25 cellular contexts compared by ENCODE assay signal in the genomic region with DNA sequence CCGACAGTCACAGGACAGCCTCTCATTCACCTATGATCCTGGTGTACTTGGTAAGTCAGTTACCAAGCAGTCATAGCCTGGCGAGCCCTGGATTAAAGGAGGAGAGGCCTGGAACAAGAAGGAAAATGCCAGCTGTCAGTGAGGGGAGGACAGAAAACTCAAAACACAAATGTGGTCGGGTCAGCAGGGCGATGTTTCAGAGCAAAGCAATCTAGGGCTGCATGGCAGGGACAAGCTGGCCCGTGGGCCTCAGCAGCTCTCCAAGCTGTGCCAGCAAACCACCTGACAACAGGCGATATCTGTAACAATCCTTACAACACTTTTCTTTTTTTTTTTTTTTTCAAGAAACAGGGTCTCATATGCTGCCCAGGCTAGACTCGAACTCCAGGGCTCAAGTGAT. TPM values are rescaled to one million over a fixed set of nuclear protein-coding genes. Genes with fewer than 3 reads are reported as not detected.
"Had no signal": no experiment of that assay in that cellular context is flagged by ENCODE, and none has a peak within 500 bp of the region (broad histone marks: within the 10 kb centered on the region; RNA-seq: fewer than 3 reads in every experiment).

No MANE protein-coding gene starts in this region.

- H3K4me3 Mint-ChIP-seq: activated B cell treated with CpG ODN at 0.5 μM for 24 hours; activated CD4-positive, alpha-beta T cell treated with anti-CD3 and anti-CD28 coated beads, Interleukin-2, amount 10 ng/mL, durations not matched to agents 24 days and 14 days; activated CD8-positive, alpha-beta memory T cell treated with anti-CD3 and anti-CD28 coated beads, Interleukin-2, amount 10 ng/mL, durations not matched to agents 7 days and 5 days; activated T-cell treated with anti-CD3 and anti-CD28 coated beads, Interleukin-2, amount 50 U/mL, for 4 hours; IgD-negative memory B cell; T-helper 1 cell treated with Interleukin-12 subunit alpha and Interleukin-12 subunit beta and Interleukin-4 antibody, amounts not matched to agents 30 μg/mL and 1 μg/mL, for 36 hours had no signal

- H3K36me3 ChIP-seq: breast epithelium, SJSA1 had no signal

- H3K4me3 ChIP-seq: breast epithelium, SJSA1 had no signal

- H3K36me3 Mint-ChIP-seq: activated CD8-positive, alpha-beta memory T cell treated with anti-CD3 and anti-CD28 coated beads, Interleukin-2, amount 10 ng/mL, durations not matched to agents 7 days and 5 days; activated naive CD4-positive, alpha-beta T cell treated with anti-CD3 and anti-CD28 coated beads, Interleukin-2, amount 50 U/mL, for 72 hours; IgD-negative memory B cell had no signal

- H3K27me3 ChIP-seq: breast epithelium, SJSA1 had no signal

- H3K9me3 Mint-ChIP-seq: activated B cell treated with CpG ODN at 0.5 μM for 24 hours; activated CD4-positive, alpha-beta T cell treated with anti-CD3 and anti-CD28 coated beads, Interleukin-2, amount 10 ng/mL, durations not matched to agents 24 days and 14 days; activated naive CD4-positive, alpha-beta T cell treated with anti-CD3 and anti-CD28 coated beads, Interleukin-2, amount 50 U/mL, for 72 hours; activated T-cell treated with anti-CD3 and anti-CD28 coated beads, Interleukin-2, amount 50 U/mL, for 4 hours; IgD-negative memory B cell; T-helper 1 cell treated with Interleukin-12 subunit alpha and Interleukin-12 subunit beta and Interleukin-4 antibody, amounts not matched to agents 30 μg/mL and 1 μg/mL, for 36 hours had no signal

- H3K27ac ChIP-seq: breast epithelium, SJSA1 had no signal

- H3K27ac Mint-ChIP-seq: activated B cell treated with CpG ODN at 0.5 μM for 24 hours; activated CD4-positive, alpha-beta T cell treated with anti-CD3 and anti-CD28 coated beads, Interleukin-2, amount 10 ng/mL, durations not matched to agents 24 days and 14 days; activated CD8-positive, alpha-beta memory T cell treated with anti-CD3 and anti-CD28 coated beads, Interleukin-2, amount 10 ng/mL, durations not matched to agents 7 days and 5 days; activated naive CD4-positive, alpha-beta T cell treated with anti-CD3 and anti-CD28 coated beads, Interleukin-2, amount 50 U/mL, for 72 hours; IgD-negative memory B cell; T-helper 1 cell treated with Interleukin-12 subunit alpha and Interleukin-12 subunit beta and Interleukin-4 antibody, amounts not matched to agents 30 μg/mL and 1 μg/mL, for 36 hours had no signal

- H3K4me1 Mint-ChIP-seq: activated CD4-positive, alpha-beta T cell treated with anti-CD3 and anti-CD28 coated beads, Interleukin-2, amount 10 ng/mL, durations not matched to agents 24 days and 14 days had no signal

- H3K4me1 ChIP-seq: breast epithelium, SJSA1 had no signal

- H3K9me3 ChIP-seq: breast epithelium, SJSA1 had no signal

- DNase-seq: activated B cell treated with CpG ODN at 0.5 μM for 24 hours; activated CD4-positive, alpha-beta T cell treated with anti-CD3 and anti-CD28 coated beads for 1 hour; activated CD4-positive, alpha-beta T cell treated with anti-CD3 and anti-CD28 coated beads, Interleukin-2, amount 10 ng/mL, durations not matched to agents 24 days and 14 days; activated CD4-positive, alpha-beta T cell treated with anti-CD3 and anti-CD28 coated beads, Interleukin-2, amount 50 U/mL, for 48 hours; activated CD8-positive, alpha-beta memory T cell treated with anti-CD3 and anti-CD28 coated beads, Interleukin-2, amount 10 ng/mL, durations not matched to agents 7 days and 5 days; activated naive CD4-positive, alpha-beta T cell treated with Interleukin-2 at 50 U/mL for 16 hours; activated T-cell treated with anti-CD3 and anti-CD28 coated beads, Interleukin-2, amount 50 U/mL, for 4 hours; central memory CD4-positive, alpha-beta T cell; KG1; NCI-H1092; NCI-H1417; NCI-H1694; NCI-H2029 treated with DMSO at 0.1 percent for 48 hours; NCI-H2227 treated with DMSO at 0.1 percent for 48 hours; NCI-H446 treated with DMSO at 0.1 percent for 48 hours; NCI-H526 treated with DMSO at 0.1 percent for 48 hours; SHP77; SW 1271 had no signal

- H3K27me3 Mint-ChIP-seq: activated B cell treated with CpG ODN at 0.5 μM for 24 hours; activated CD4-positive, alpha-beta T cell treated with anti-CD3 and anti-CD28 coated beads, Interleukin-2, amount 10 ng/mL, durations not matched to agents 24 days and 14 days had no signal

- ATAC-seq: activated CD8-positive, alpha-beta memory T cell treated with anti-CD3 and anti-CD28 coated beads, Interleukin-2, amount 10 ng/mL, durations not matched to agents 7 days and 5 days; activated naive CD4-positive, alpha-beta T cell treated with anti-CD3 and anti-CD28 coated beads, Interleukin-2, amount 50 U/mL, for 72 hours; activated T-cell treated with anti-CD3 and anti-CD28 coated beads, Interleukin-2, amount 50 U/mL, for 4 hours; SK-N-SH treated with all-trans-retinoic acid at 6 μM for 48 hours had no signal

RNA-seq across cellular contexts. Expression of gene OVOL2, which starts 48.6 kb away (rescaled TPM):
- total RNA-seq: activated B cell treated with CpG ODN at 0.5 μM for 24 hours; activated CD4-positive, alpha-beta T cell treated with anti-CD3 and anti-CD28 coated beads, Interleukin-2, amount 10 ng/mL, durations not matched to agents 24 days and 14 days; activated CD8-positive, alpha-beta memory T cell treated with anti-CD3 and anti-CD28 coated beads, Interleukin-2, amount 10 ng/mL, durations not matched to agents 7 days and 5 days; activated naive CD4-positive, alpha-beta T cell treated with anti-CD3 and anti-CD28 coated beads, Interleukin-2, amount 50 U/mL, for 72 hours; activated T-cell treated with anti-CD3 and anti-CD28 coated beads, Interleukin-2, amount 50 U/mL, for 4 hours; LHCN-M2; SJSA1 had no signal
- polyA plus RNA-seq: IgD-negative memory B cell had no signal
